Comparison of ENCODE assay signal across 1 cellular context in the genomic region with DNA sequence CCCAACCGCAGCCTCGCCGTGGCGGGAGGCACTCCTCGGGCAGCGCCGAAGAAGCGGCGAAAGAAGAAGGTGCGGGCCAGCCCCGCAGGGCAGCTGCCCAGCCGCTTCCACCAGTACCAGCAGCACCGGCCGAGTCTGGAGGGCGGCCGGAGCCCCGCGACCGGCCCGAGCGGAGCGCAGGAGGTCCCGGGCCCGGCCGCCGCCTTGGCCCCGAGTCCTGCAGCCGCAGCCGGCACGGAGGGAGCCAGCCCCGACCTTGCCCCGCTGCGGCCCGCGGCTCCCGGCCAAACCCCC.
TF ChIP-seq lines count a peak whose summit lies in the region.

No MANE protein-coding gene starts in this region.

TF ChIP-seq in IMR-90, 13 proteins besides CTCF, POLR2A, EP300 and RAD21 (continued from another document):
- TF ChIP-seq BHLHE40 (IDR thresholded peaks at IDR 0.05; ENCODE audit: low read depth, low read length) = no peak
- no peak for TF ChIP-seq NFE2L2 (IDR thresholded peaks at IDR 0.05; ENCODE audit: low read depth, low read length)
- TF ChIP-seq, protein P1, sequence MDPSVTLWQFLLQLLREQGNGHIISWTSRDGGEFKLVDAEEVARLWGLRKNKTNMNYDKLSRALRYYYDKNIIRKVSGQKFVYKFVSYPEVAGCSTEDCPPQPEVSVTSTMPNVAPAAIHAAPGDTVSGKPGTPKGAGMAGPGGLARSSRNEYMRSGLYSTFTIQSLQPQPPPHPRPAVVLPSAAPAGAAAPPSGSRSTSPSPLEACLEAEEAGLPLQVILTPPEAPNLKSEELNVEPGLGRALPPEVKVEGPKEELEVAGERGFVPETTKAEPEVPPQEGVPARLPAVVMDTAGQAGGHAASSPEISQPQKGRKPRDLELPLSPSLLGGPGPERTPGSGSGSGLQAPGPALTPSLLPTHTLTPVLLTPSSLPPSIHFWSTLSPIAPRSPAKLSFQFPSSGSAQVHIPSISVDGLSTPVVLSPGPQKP (IDR thresholded peaks at IDR 0.05; ENCODE audit: borderline replicate concordance, low read depth, low read length) = no peak
- no peak for TF ChIP-seq SMC3 (IDR thresholded peaks at IDR 0.05; ENCODE audit: low read depth, low read length)
- no peak for TF ChIP-seq FOS (IDR thresholded peaks at IDR 0.05; ENCODE audit: low read depth, low read length)
- TF ChIP-seq MXI1 (IDR thresholded peaks at IDR 0.05; ENCODE audit: borderline replicate concordance, low read depth, low read length) = no peak
- no peak for TF ChIP-seq MAZ (IDR thresholded peaks at IDR 0.05; ENCODE audit: borderline replicate concordance, low read depth, low read length)
TF ChIP-seq in IMR-90: peak in this region for 0.
